In the genomic region with DNA sequence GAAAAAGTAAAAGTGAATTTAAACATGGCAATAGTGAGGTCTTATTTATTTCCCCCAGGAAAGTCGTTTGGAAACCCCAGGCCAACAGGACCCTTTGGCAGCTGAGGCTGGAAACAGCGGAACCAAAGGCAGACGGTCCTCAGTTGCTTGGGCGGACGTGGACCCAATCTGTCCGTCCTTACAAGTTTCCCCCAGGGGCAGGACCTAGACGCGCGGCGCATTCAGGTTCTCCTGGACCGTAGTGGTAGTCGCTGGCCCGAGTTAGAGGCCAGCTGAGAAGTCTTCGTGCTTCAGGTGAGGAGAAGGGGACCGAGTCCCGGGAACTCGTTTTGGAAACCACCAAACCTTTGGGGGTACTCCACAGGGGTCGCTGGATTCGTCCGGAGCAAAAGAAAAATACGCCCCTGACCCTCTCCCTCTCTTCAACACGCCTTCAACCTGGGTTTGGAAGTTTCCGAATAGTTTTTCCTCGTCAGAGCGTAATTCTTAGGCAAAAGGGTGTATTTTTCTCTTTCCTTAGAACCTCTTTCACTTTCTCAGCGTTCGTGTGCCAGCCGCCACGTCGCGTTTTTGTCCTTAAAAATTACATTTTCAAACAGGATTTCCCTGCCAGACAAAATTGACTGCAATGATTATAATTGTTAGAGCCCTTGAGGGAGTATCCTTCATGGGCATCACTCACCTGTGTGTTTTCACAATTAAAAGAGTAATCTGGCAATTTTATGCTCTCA, we compare ENCODE assay signal across 1 cellular context.
TF ChIP-seq lines count a peak whose summit lies in the region.

No MANE protein-coding gene starts in this region.

TF ChIP-seq in K562, 482 proteins besides CTCF, POLR2A, EP300 and RAD21 (continued from another document and continues in another):
- TF ChIP-seq, protein P1, sequence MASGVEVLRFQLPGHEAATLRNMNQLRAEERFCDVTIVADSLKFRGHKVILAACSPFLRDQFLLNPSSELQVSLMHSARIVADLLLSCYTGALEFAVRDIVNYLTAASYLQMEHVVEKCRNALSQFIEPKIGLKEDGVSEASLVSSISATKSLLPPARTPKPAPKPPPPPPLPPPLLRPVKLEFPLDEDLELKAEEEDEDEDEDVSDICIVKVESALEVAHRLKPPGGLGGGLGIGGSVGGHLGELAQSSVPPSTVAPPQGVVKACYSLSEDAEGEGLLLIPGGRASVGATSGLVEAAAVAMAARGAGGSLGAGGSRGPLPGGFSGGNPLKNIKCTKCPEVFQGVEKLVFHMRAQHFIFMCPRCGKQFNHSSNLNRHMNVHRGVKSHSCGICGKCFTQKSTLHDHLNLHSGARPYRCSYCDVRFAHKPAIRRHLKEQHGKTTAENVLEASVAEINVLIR (CRISPR knock-in tag; IDR thresholded peaks at IDR 0.05) = 0 out of 2 replicates have a peak, but pooled peaks have one; percentile 33
- TF ChIP-seq, protein P2, sequence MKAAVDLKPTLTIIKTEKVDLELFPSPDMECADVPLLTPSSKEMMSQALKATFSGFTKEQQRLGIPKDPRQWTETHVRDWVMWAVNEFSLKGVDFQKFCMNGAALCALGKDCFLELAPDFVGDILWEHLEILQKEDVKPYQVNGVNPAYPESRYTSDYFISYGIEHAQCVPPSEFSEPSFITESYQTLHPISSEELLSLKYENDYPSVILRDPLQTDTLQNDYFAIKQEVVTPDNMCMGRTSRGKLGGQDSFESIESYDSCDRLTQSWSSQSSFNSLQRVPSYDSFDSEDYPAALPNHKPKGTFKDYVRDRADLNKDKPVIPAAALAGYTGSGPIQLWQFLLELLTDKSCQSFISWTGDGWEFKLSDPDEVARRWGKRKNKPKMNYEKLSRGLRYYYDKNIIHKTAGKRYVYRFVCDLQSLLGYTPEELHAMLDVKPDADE (conservative IDR thresholded peaks at IDR 0.05; ENCODE audit: control insufficient read depth, low read depth, low read length) = peak; percentile 78
- peak; percentile 45; the same call in 1 of the 2 replicates for TF ChIP-seq STAT5A (IDR thresholded peaks at IDR 0.05; ENCODE audit: borderline replicate concordance, low read length)
- TF ChIP-seq PHF21A (IDR thresholded peaks at IDR 0.05; ENCODE audit: borderline replicate concordance, low read depth) = peak; percentile 89
- TF ChIP-seq HNRNPK (IDR thresholded peaks at IDR 0.05; ENCODE audit: low read depth, low read length, poor library complexity, severe bottlenecking) = no peak
- TF ChIP-seq ZFP36 (IDR thresholded peaks at IDR 0.05; ENCODE audit: low read depth, low read length, partially characterized antibody) = peak; percentile 26
- TF ChIP-seq, protein P3, sequence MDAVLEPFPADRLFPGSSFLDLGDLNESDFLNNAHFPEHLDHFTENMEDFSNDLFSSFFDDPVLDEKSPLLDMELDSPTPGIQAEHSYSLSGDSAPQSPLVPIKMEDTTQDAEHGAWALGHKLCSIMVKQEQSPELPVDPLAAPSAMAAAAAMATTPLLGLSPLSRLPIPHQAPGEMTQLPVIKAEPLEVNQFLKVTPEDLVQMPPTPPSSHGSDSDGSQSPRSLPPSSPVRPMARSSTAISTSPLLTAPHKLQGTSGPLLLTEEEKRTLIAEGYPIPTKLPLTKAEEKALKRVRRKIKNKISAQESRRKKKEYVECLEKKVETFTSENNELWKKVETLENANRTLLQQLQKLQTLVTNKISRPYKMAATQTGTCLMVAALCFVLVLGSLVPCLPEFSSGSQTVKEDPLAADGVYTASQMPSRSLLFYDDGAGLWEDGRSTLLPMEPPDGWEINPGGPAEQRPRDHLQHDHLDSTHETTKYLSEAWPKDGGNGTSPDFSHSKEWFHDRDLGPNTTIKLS (IDR thresholded peaks at IDR 0.05; ENCODE audit: borderline replicate concordance, low read depth) = peak; percentile 60; the same call in 1 of the 2 replicates
- TF ChIP-seq, protein P4, sequence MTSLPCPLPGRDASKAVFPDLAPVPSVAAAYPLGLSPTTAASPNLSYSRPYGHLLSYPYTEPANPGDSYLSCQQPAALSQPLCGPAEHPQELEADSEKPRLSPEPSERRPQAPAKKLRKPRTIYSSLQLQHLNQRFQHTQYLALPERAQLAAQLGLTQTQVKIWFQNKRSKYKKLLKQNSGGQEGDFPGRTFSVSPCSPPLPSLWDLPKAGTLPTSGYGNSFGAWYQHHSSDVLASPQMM (CRISPR knock-in tag; IDR thresholded peaks at IDR 0.05) = no peak
- TF ChIP-seq XRCC5 (IDR thresholded peaks at IDR 0.05; ENCODE audit: low read depth, low read length) = 0 out of 2 replicates have a peak, but pooled peaks have one; percentile 63
- TF ChIP-seq SP1 (CRISPR knock-in tag; IDR thresholded peaks at IDR 0.05) = peak; percentile 53; the same call in 1 of the 2 replicates
- TF ChIP-seq, protein P5, sequence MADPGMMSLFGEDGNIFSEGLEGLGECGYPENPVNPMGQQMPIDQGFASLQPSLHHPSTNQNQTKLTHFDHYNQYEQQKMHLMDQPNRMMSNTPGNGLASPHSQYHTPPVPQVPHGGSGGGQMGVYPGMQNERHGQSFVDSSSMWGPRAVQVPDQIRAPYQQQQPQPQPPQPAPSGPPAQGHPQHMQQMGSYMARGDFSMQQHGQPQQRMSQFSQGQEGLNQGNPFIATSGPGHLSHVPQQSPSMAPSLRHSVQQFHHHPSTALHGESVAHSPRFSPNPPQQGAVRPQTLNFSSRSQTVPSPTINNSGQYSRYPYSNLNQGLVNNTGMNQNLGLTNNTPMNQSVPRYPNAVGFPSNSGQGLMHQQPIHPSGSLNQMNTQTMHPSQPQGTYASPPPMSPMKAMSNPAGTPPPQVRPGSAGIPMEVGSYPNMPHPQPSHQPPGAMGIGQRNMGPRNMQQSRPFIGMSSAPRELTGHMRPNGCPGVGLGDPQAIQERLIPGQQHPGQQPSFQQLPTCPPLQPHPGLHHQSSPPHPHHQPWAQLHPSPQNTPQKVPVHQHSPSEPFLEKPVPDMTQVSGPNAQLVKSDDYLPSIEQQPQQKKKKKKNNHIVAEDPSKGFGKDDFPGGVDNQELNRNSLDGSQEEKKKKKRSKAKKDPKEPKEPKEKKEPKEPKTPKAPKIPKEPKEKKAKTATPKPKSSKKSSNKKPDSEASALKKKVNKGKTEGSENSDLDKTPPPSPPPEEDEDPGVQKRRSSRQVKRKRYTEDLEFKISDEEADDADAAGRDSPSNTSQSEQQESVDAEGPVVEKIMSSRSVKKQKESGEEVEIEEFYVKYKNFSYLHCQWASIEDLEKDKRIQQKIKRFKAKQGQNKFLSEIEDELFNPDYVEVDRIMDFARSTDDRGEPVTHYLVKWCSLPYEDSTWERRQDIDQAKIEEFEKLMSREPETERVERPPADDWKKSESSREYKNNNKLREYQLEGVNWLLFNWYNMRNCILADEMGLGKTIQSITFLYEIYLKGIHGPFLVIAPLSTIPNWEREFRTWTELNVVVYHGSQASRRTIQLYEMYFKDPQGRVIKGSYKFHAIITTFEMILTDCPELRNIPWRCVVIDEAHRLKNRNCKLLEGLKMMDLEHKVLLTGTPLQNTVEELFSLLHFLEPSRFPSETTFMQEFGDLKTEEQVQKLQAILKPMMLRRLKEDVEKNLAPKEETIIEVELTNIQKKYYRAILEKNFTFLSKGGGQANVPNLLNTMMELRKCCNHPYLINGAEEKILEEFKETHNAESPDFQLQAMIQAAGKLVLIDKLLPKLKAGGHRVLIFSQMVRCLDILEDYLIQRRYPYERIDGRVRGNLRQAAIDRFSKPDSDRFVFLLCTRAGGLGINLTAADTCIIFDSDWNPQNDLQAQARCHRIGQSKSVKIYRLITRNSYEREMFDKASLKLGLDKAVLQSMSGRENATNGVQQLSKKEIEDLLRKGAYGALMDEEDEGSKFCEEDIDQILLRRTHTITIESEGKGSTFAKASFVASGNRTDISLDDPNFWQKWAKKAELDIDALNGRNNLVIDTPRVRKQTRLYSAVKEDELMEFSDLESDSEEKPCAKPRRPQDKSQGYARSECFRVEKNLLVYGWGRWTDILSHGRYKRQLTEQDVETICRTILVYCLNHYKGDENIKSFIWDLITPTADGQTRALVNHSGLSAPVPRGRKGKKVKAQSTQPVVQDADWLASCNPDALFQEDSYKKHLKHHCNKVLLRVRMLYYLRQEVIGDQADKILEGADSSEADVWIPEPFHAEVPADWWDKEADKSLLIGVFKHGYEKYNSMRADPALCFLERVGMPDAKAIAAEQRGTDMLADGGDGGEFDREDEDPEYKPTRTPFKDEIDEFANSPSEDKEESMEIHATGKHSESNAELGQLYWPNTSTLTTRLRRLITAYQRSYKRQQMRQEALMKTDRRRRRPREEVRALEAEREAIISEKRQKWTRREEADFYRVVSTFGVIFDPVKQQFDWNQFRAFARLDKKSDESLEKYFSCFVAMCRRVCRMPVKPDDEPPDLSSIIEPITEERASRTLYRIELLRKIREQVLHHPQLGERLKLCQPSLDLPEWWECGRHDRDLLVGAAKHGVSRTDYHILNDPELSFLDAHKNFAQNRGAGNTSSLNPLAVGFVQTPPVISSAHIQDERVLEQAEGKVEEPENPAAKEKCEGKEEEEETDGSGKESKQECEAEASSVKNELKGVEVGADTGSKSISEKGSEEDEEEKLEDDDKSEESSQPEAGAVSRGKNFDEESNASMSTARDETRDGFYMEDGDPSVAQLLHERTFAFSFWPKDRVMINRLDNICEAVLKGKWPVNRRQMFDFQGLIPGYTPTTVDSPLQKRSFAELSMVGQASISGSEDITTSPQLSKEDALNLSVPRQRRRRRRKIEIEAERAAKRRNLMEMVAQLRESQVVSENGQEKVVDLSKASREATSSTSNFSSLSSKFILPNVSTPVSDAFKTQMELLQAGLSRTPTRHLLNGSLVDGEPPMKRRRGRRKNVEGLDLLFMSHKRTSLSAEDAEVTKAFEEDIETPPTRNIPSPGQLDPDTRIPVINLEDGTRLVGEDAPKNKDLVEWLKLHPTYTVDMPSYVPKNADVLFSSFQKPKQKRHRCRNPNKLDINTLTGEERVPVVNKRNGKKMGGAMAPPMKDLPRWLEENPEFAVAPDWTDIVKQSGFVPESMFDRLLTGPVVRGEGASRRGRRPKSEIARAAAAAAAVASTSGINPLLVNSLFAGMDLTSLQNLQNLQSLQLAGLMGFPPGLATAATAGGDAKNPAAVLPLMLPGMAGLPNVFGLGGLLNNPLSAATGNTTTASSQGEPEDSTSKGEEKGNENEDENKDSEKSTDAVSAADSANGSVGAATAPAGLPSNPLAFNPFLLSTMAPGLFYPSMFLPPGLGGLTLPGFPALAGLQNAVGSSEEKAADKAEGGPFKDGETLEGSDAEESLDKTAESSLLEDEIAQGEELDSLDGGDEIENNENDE (IDR thresholded peaks at IDR 0.05; ENCODE audit: low read depth, low read length) = peak; percentile 70
- peak; percentile 89 for TF ChIP-seq TAF9B (IDR thresholded peaks at IDR 0.05; ENCODE audit: partially characterized antibody)
- TF ChIP-seq SRSF3 (IDR thresholded peaks at IDR 0.05; ENCODE audit: insufficient read depth, low read length) = no peak
- TF ChIP-seq BRCA1 (IDR thresholded peaks at IDR 0.05) = no peak
- TF ChIP-seq BRCA1 (CRISPR knock-in tag; IDR thresholded peaks at IDR 0.05) = no peak
- TF ChIP-seq TEAD4 (IDR thresholded peaks at IDR 0.05; ENCODE audit: low read length) = peak; percentile 51
- TF ChIP-seq TEAD4 (CRISPR knock-in tag; IDR thresholded peaks at IDR 0.05; ENCODE audit: borderline replicate concordance) = no peak
- TF ChIP-seq BRD9 (IDR thresholded peaks at IDR 0.05; ENCODE audit: low read depth, partially characterized antibody) = peak; percentile 32
- TF ChIP-seq TAF1 (IDR thresholded peaks at IDR 0.05; ENCODE audit: control insufficient read depth, extremely low read depth, insufficient read depth, low read length, severe bottlenecking) = peak; percentile 97
- TF ChIP-seq RNF2 (IDR thresholded peaks at IDR 0.05) = peak; percentile 80; the same call in 1 of the 2 replicates
- TF ChIP-seq TSC22D4 (tag; IDR thresholded peaks at IDR 0.05) = no peak
- peak; percentile 58; the same call in 1 of the 2 replicates for TF ChIP-seq SMAD4 (CRISPR knock-in tag; conservative IDR thresholded peaks at IDR 0.05)
- TF ChIP-seq, protein P6, sequence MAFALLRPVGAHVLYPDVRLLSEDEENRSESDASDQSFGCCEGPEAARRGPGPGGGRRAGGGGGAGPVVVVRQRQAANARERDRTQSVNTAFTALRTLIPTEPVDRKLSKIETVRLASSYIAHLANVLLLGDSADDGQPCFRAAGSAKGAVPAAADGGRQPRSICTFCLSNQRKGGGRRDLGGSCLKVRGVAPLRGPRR (CRISPR knock-in tag; IDR thresholded peaks at IDR 0.05) = no peak
- no peak for TF ChIP-seq STAG1 (CRISPR knock-in tag; IDR thresholded peaks at IDR 0.05; ENCODE audit: borderline replicate concordance)
- peak; percentile 79 for TF ChIP-seq RBFOX2 (IDR thresholded peaks at IDR 0.05; ENCODE audit: low read depth, low read length)
- TF ChIP-seq MTA2 (IDR thresholded peaks at IDR 0.05; ENCODE audit: low read depth) = no peak
- peak; percentile 21; the same call in 1 of the 2 replicates for TF ChIP-seq MAFK (IDR thresholded peaks at IDR 0.05; ENCODE audit: low read length)
- peak; percentile 91; the same call in 1 of the 2 replicates for TF ChIP-seq GABPB1 (CRISPR knock-in tag; IDR thresholded peaks at IDR 0.05)
- no peak; the same call in 1 of the 2 replicates for TF ChIP-seq TCF7 (IDR thresholded peaks at IDR 0.05; ENCODE audit: borderline replicate concordance)
- no peak for TF ChIP-seq ZNF197 (CRISPR knock-in tag; IDR thresholded peaks at IDR 0.05; ENCODE audit: low read depth)
- no peak for TF ChIP-seq ZNF444 (CRISPR knock-in tag; IDR thresholded peaks at IDR 0.05)
- no peak for TF ChIP-seq TCF7L2 (IDR thresholded peaks at IDR 0.05; ENCODE audit: low read depth, low read length)
- TF ChIP-seq ZBTB7A (IDR thresholded peaks at IDR 0.05; ENCODE audit: borderline replicate concordance, control insufficient read depth, low read depth, low read length) = peak; percentile 59; the same call in 1 of the 2 replicates
- TF ChIP-seq CBX5 (IDR thresholded peaks at IDR 0.05; ENCODE audit: borderline replicate concordance, low read depth) = 0 out of 2 replicates have a peak, but pooled peaks have one; percentile 20
- peak; percentile 89 for TF ChIP-seq MBD2 (IDR thresholded peaks at IDR 0.05; ENCODE audit: borderline replicate concordance, low read depth)
- TF ChIP-seq RB1 (IDR thresholded peaks at IDR 0.05; ENCODE audit: low read depth) = peak; percentile 93
- TF ChIP-seq DACH1 (IDR thresholded peaks at IDR 0.05; ENCODE audit: partially characterized antibody) = peak; percentile 22
- TF ChIP-seq HDAC2 (IDR thresholded peaks at IDR 0.05) = peak; percentile 71; the same call in 1 of the 2 replicates
- no peak for TF ChIP-seq ZNF79 (CRISPR knock-in tag; IDR thresholded peaks at IDR 0.05; ENCODE audit: low read depth)
- TF ChIP-seq ZNF165 (CRISPR knock-in tag; IDR thresholded peaks at IDR 0.05; ENCODE audit: borderline replicate concordance) = no peak
